In the genomic region with DNA sequence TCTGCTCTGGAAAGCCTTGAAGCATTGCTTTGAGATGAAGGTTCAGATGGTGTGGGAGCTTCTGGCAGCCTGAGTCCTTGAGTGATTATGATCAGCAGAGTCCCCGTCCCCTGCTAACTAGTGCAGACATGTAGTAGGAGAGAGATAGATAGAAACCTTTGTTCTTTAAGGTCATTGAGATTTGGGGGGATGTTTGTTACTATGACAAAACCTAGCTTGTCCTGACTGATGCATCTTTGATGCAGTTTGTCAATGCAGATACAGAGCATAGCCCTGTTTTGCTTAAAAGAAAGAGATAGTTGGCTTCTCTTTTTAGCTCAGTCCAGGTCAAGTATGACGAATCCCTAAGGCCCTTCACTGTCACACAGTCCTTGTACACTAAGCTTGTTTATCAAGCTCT, we compare ENCODE assay signal across 34 cellular contexts.
"Had no signal": no experiment of that assay in that cellular context is flagged by ENCODE, and none has a peak within 500 bp of the region (broad histone marks: within the 10 kb centered on the region; RNA-seq: fewer than 3 reads in every experiment).

No MANE protein-coding gene starts in this region.

- ATAC-seq: activated naive CD4-positive, alpha-beta T cell treated with anti-CD3 and anti-CD28 coated beads, Interleukin-2, amount 50 U/mL, for 72 hours; activated naive CD8-positive, alpha-beta T cell treated with anti-CD3 and anti-CD28 coated beads, Interleukin-2, amount 50 U/mL, for 24 hours; activated T-cell treated with anti-CD3 and anti-CD28 coated beads, Interleukin-2, amount 50 U/mL, for 4 hours; activated T-cell treated with anti-CD3 and anti-CD28 coated beads, Interleukin-2, amount 50 U/mL, for 72 hours; activated T-helper 17 cell treated with anti-CD3 and anti-CD28 coated beads, Interleukin-2, amount 50 U/mL, for 72 hours; body of pancreas had no signal

- H3K4me3 ChIP-seq: adrenal gland, ascending aorta, body of pancreas, breast epithelium, cardiac muscle cell had no signal

- FAIRE-seq: astrocyte, bronchial epithelial cell had no signal

- H3K27me3 ChIP-seq: adrenal gland, ascending aorta, body of pancreas, brain microvascular endothelial cell, breast epithelium, cardiac muscle cell had no signal

- H3K9me3 ChIP-seq: adrenal gland, ascending aorta, body of pancreas, breast epithelium had no signal

- H3K4me1 ChIP-seq: adrenal gland, ascending aorta, body of pancreas, breast epithelium had no signal

- H3K27ac ChIP-seq: adrenal gland, ascending aorta, body of pancreas, brain microvascular endothelial cell, breast epithelium, cardiac muscle cell had no signal

- H3K36me3 ChIP-seq: adrenal gland, ascending aorta, brain microvascular endothelial cell, breast epithelium, cardiac muscle cell had no signal

- DNase-seq: activated effector memory CD4-positive, alpha-beta T cell treated with anti-CD3 and anti-CD28 coated beads, Interleukin-2, amount 50 U/mL, for 16 hours; activated effector memory CD4-positive, alpha-beta T cell treated with Interleukin-2 at 50 U/mL for 16 hours; activated gamma-delta T cell; activated gamma-delta T cell treated with Interleukin-2 at 50 U/mL for 16 hours; activated naive CD4-positive, alpha-beta T cell; activated naive CD4-positive, alpha-beta T cell treated with anti-CD3 and anti-CD28 coated beads for 36 hours; activated naive CD4-positive, alpha-beta T cell treated with anti-CD3 and anti-CD28 coated beads, Interleukin-2, amount 10 ng/mL, durations not matched to agents 7 days and 5 days; activated naive CD4-positive, alpha-beta T cell treated with anti-CD3 and anti-CD28 coated beads, Interleukin-2, amount 50 U/mL, for 16 hours; activated naive CD4-positive, alpha-beta T cell treated with Interleukin-2 at 50 U/mL for 16 hours; activated naive CD8-positive, alpha-beta T cell treated with anti-CD3 and anti-CD28 coated beads for 36 hours; activated naive CD8-positive, alpha-beta T cell treated with anti-CD3 and anti-CD28 coated beads, Interleukin-2, amount 10 ng/mL, durations not matched to agents 7 days and 5 days; activated naive CD8-positive, alpha-beta T cell treated with anti-CD3 and anti-CD28 coated beads, Interleukin-2, amount 50 U/mL, for 24 hours; activated T-cell treated with anti-CD3 and anti-CD28 coated beads, Interleukin-2, amount 50 U/mL, for 1 hour; activated T-cell treated with anti-CD3 and anti-CD28 coated beads, Interleukin-2, amount 50 U/mL, for 24 hours; activated T-cell treated with anti-CD3 and anti-CD28 coated beads, Interleukin-2, amount 50 U/mL, for 4 hours; activated T-cell treated with anti-CD3 and anti-CD28 coated beads, Interleukin-2, amount 50 U/mL, for 48 hours; activated T-cell treated with anti-CD3 and anti-CD28 coated beads, Interleukin-2, amount 50 U/mL, for 72 hours; adrenal gland; amniotic stem cell; amygdala; anterior cingulate cortex; aorta; body of pancreas; brain microvascular endothelial cell; caudate nucleus; central memory CD4-positive, alpha-beta T cell; cerebellar nuclear complex had no signal
